In genomic region chr5:67879619-67880357, GRCh38 we compare ENCODE assay signal across 1 cellular context.
TF ChIP-seq lines count a peak whose summit lies in the region.

No MANE protein-coding gene starts in this region.

TF ChIP-seq in HEK293, 187 proteins besides CTCF, POLR2A, EP300 and RAD21 (continued from another document):
- 0 out of 2 replicates have a peak, but pooled peaks have one; percentile 20 for TF ChIP-seq ZNF692 (tag by site-specific recombination; IDR thresholded peaks at IDR 0.05)
- no peak for TF ChIP-seq ZNF174 (tag by site-specific recombination; IDR thresholded peaks at IDR 0.05)
- no peak for TF ChIP-seq ZBTB21 (tag by site-specific recombination; IDR thresholded peaks at IDR 0.05)
- peak; percentile 28; the same call in 1 of the 2 replicates for TF ChIP-seq PRDM1 (tag by site-specific recombination; IDR thresholded peaks at IDR 0.05)
- TF ChIP-seq HOXD13 (CRISPR knock-in tag; IDR thresholded peaks at IDR 0.05; ENCODE audit: borderline replicate concordance) = peak; percentile 69; the same call in 1 of the 2 replicates
- no peak for TF ChIP-seq BCL6B (tag by site-specific recombination; IDR thresholded peaks at IDR 0.05)
- TF ChIP-seq ZNF843 (tag by site-specific recombination; IDR thresholded peaks at IDR 0.05) = peak; percentile 32; the same call in 1 of the 2 replicates
- TF ChIP-seq ZNF311 (tag by site-specific recombination; IDR thresholded peaks at IDR 0.05; ENCODE audit: borderline replicate concordance) = no peak
